Comparison of ENCODE assay signal across 27 cellular contexts in the genomic region with DNA sequence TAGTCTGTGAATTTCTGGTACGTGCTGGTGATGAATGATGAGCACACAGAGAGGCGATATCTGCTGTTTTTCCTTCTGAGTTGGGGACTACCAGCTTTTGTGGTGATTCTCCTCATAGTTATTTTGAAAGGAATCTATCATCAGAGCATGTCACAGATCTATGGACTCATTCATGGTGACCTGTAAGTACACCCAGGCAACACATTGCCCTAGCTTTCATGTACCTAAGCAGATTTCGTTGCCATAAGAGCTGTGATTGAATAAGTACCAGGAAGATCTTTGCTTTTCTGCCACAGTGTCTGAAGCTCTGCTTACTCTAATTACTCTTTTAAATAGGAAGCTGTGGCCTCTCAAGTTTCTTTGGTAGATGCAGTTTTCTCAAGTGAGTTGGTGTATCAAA.
"Had no signal": no experiment of that assay in that cellular context is flagged by ENCODE, and none has a peak within 500 bp of the region (broad histone marks: within the 10 kb centered on the region; RNA-seq: fewer than 3 reads in every experiment).

No MANE protein-coding gene starts in this region.

- H3K27ac ChIP-seq: hepatocyte, ovary, prostate gland, upper lobe of right lung had no signal

- H3K9me3 ChIP-seq: ovary, prostate gland, upper lobe of right lung had no signal

- H3K4me3 ChIP-seq: hepatocyte, ovary, prostate gland, upper lobe of right lung had no signal

- H3K36me3 ChIP-seq: ovary, prostate gland, upper lobe of right lung had no signal

- H2AFZ ChIP-seq: hepatocyte had no signal

- H3K27ac Mint-ChIP-seq: activated CD4-positive, alpha-beta memory T cell treated with anti-CD3 and anti-CD28 coated beads, Interleukin-2, amount 10 ng/mL, durations not matched to agents 7 days and 5 days; activated CD4-positive, alpha-beta T cell treated with anti-CD3 and anti-CD28 coated beads, Interleukin-2, amount 10 ng/mL, durations not matched to agents 24 days and 14 days; activated naive CD8-positive, alpha-beta T cell treated with anti-CD3 and anti-CD28 coated beads, Interleukin-2, amount 50 U/mL, for 24 hours; activated T-cell treated with anti-CD3 and anti-CD28 coated beads, Interleukin-2, amount 50 U/mL, for 72 hours; effector memory CD8-positive, alpha-beta T cell; immature natural killer cell; mesothelial cell of epicardium; naive thymus-derived CD8-positive, alpha-beta T cell; T-helper 1 cell treated with Interleukin-12 subunit alpha and Interleukin-12 subunit beta and Interleukin-4 antibody, amounts not matched to agents 30 μg/mL and 1 μg/mL, for 36 hours had no signal

- H3K4me1 Mint-ChIP-seq: activated CD4-positive, alpha-beta memory T cell treated with anti-CD3 and anti-CD28 coated beads, Interleukin-2, amount 10 ng/mL, durations not matched to agents 7 days and 5 days; activated CD4-positive, alpha-beta T cell treated with anti-CD3 and anti-CD28 coated beads, Interleukin-2, amount 10 ng/mL, durations not matched to agents 24 days and 14 days; activated naive CD8-positive, alpha-beta T cell treated with anti-CD3 and anti-CD28 coated beads, Interleukin-2, amount 50 U/mL, for 24 hours; immature natural killer cell; naive thymus-derived CD8-positive, alpha-beta T cell had no signal

- H3K4me3 Mint-ChIP-seq: activated CD4-positive, alpha-beta memory T cell treated with anti-CD3 and anti-CD28 coated beads, Interleukin-2, amount 10 ng/mL, durations not matched to agents 7 days and 5 days; activated CD4-positive, alpha-beta T cell treated with anti-CD3 and anti-CD28 coated beads, Interleukin-2, amount 10 ng/mL, durations not matched to agents 24 days and 14 days; activated naive CD8-positive, alpha-beta T cell treated with anti-CD3 and anti-CD28 coated beads, Interleukin-2, amount 50 U/mL, for 24 hours; activated T-cell treated with anti-CD3 and anti-CD28 coated beads, Interleukin-2, amount 50 U/mL, for 72 hours; brain; effector memory CD8-positive, alpha-beta T cell; immature natural killer cell; mesothelial cell of epicardium; naive thymus-derived CD8-positive, alpha-beta T cell; T-helper 1 cell treated with Interleukin-12 subunit alpha and Interleukin-12 subunit beta and Interleukin-4 antibody, amounts not matched to agents 30 μg/mL and 1 μg/mL, for 36 hours had no signal

- DNase-seq: activated CD4-positive, alpha-beta memory T cell treated with anti-CD3 and anti-CD28 coated beads, Interleukin-2, amount 10 ng/mL, durations not matched to agents 7 days and 5 days; activated CD4-positive, alpha-beta T cell treated with anti-CD3 and anti-CD28 coated beads, Interleukin-2, amount 10 ng/mL, durations not matched to agents 24 days and 14 days; activated effector memory CD4-positive, alpha-beta T cell treated with Interleukin-2 at 50 U/mL for 16 hours; activated naive CD4-positive, alpha-beta T cell treated with anti-CD3 and anti-CD28 coated beads, Interleukin-2, amount 50 U/mL, for 16 hours; activated naive CD8-positive, alpha-beta T cell treated with anti-CD3 and anti-CD28 coated beads, Interleukin-2, amount 50 U/mL, for 24 hours; activated T-cell treated with anti-CD3 and anti-CD28 coated beads, Interleukin-2, amount 50 U/mL, for 72 hours; anterior cingulate cortex; caudate nucleus; effector memory CD8-positive, alpha-beta T cell; foreskin melanocyte; immature natural killer cell; kidney glomerular epithelial cell; left ventricle myocardium superior; mammary epithelial cell; naive thymus-derived CD8-positive, alpha-beta T cell; ovary; stimulated activated CD4-positive, alpha-beta T cell treated with anti-CD3 and anti-CD28 coated beads, Interleukin-4, amount 100 ng/mL, for 4 hours; stimulated activated naive CD8-positive, alpha-beta T cell treated with anti-CD3 and anti-CD28 coated beads, Interleukin-15, Interleukin-2, amounts not matched to agents 100 U/mL and 50 U/mL, for 24 hours; T1000; upper lobe of right lung had no signal

- H3K79me2 ChIP-seq: hepatocyte had no signal

- H3K9me3 Mint-ChIP-seq: activated CD4-positive, alpha-beta memory T cell treated with anti-CD3 and anti-CD28 coated beads, Interleukin-2, amount 10 ng/mL, durations not matched to agents 7 days and 5 days; activated CD4-positive, alpha-beta T cell treated with anti-CD3 and anti-CD28 coated beads, Interleukin-2, amount 10 ng/mL, durations not matched to agents 24 days and 14 days; activated naive CD8-positive, alpha-beta T cell treated with anti-CD3 and anti-CD28 coated beads, Interleukin-2, amount 50 U/mL, for 24 hours; effector memory CD8-positive, alpha-beta T cell; immature natural killer cell; naive thymus-derived CD8-positive, alpha-beta T cell had no signal

- FAIRE-seq: endothelial cell of umbilical vein had no signal

- H3K36me3 Mint-ChIP-seq: immature natural killer cell; naive thymus-derived CD8-positive, alpha-beta T cell had no signal

- H3K4me2 ChIP-seq: hepatocyte had no signal

- H3K4me1 ChIP-seq: prostate gland, upper lobe of right lung had no signal

- H3K27me3 ChIP-seq: hepatocyte, ovary, upper lobe of right lung had no signal

- H3K27me3 Mint-ChIP-seq: activated CD4-positive, alpha-beta memory T cell treated with anti-CD3 and anti-CD28 coated beads, Interleukin-2, amount 10 ng/mL, durations not matched to agents 7 days and 5 days; activated CD4-positive, alpha-beta T cell treated with anti-CD3 and anti-CD28 coated beads, Interleukin-2, amount 10 ng/mL, durations not matched to agents 24 days and 14 days; brain; effector memory CD8-positive, alpha-beta T cell had no signal

- ATAC-seq: activated naive CD8-positive, alpha-beta T cell treated with anti-CD3 and anti-CD28 coated beads, Interleukin-2, amount 50 U/mL, for 24 hours; activated T-cell treated with anti-CD3 and anti-CD28 coated beads, Interleukin-2, amount 50 U/mL, for 72 hours; effector memory CD8-positive, alpha-beta T cell; esophagus mucosa; left ventricle myocardium superior; naive thymus-derived CD8-positive, alpha-beta T cell; stimulated activated naive CD8-positive, alpha-beta T cell treated with anti-CD3 and anti-CD28 coated beads, Interleukin-15, Interleukin-2, amounts not matched to agents 100 U/mL and 50 U/mL, for 24 hours; upper lobe of right lung had no signal
